ENCODE assay signal across 9 cellular contexts in genomic region chr2:237693281-237694039, GRCh38.
DNase-seq lines count a peak whose midpoint lies in the region; ATAC-seq, FAIRE-seq and TF ChIP-seq lines count a peak whose summit lies in the region.
"Had no signal": no experiment of that assay in that cellular context is flagged by ENCODE, and none has a peak within 500 bp of the region (broad histone marks: within the 10 kb centered on the region; RNA-seq: fewer than 3 reads in every experiment).

No MANE protein-coding gene starts in this region.

- intact Hi-C loops in activated CD4-positive, alpha-beta memory T cell treated with anti-CD3 and anti-CD28 coated beads for 36 hours (cut with micrococcal nuclease) = loop anchor here (1.0 to 10.0 kb wide), 5 partner anchors 8 to 539 kb away; no protein-coding TSS in a partner anchor

- in situ Hi-C loops in Caki2 (cut with HindIII; ENCODE audit: low pct_unique_long_range_greater_than_20kb, low sequenced_read_pairs) (no loop called here), KBM-7 (cut with MboI; ENCODE audit: low pct_unique_long_range_greater_than_20kb, low sequenced_read_pairs) (no loop called here)

- H3K4me3 ChIP-seq in right atrium auricular region (peak overlapping the region; percentile 71 to 78), small intestine (ENCODE audit: low read depth in 1 of 2, low read length in 2 of 2) (peak overlapping the region; percentile 86 to 100)

- peaks cover 19% of the 10 kb centered on the region for H3K36me3 Mint-ChIP-seq in activated CD4-positive, alpha-beta memory T cell treated with anti-CD3 and anti-CD28 coated beads for 36 hours

- peak overlapping the region; percentile 99 for H3K27ac Mint-ChIP-seq in activated CD4-positive, alpha-beta memory T cell treated with anti-CD3 and anti-CD28 coated beads for 36 hours

- no peaks in the 10 kb centered on the region for H3K9me3 Mint-ChIP-seq in activated CD4-positive, alpha-beta memory T cell treated with anti-CD3 and anti-CD28 coated beads for 36 hours

- H3K9me3 ChIP-seq in right atrium auricular region (no peaks in the 10 kb centered on the region), small intestine (ENCODE audit: control insufficient read depth, low read depth) (no peaks in the 10 kb centered on the region)

- H3K4me1 Mint-ChIP-seq in activated CD4-positive, alpha-beta memory T cell treated with anti-CD3 and anti-CD28 coated beads for 36 hours (ENCODE audit: low read depth) = peaks cover 62% of the 10 kb centered on the region

- ATAC-seq in GM21529 (IDR thresholded peaks at IDR 0.05; ENCODE audit: unreplicated experiment) (no peak), GM18520 (IDR thresholded peaks at IDR 0.05; ENCODE audit: unreplicated experiment) (no peak), HG03469 (IDR thresholded peaks at IDR 0.05; ENCODE audit: unreplicated experiment) (no peak)

- H3K27me3 ChIP-seq in right atrium auricular region (no peaks in the 10 kb centered on the region), small intestine (ENCODE audit: control insufficient read depth in 2 of 2, insufficient read depth in 2 of 2, low read length in 2 of 2) (no peaks in the 10 kb centered on the region)

- POLR2A ChIA-PET in activated CD4-positive, alpha-beta memory T cell treated with anti-CD3 and anti-CD28 coated beads for 36 hours (lab: Charles Lee) = interaction anchor here (0.8 to 9.1 kb wide), 9 partner anchors 9 to 252 kb away, joined by 3 to 169 read pairs (median 5); no protein-coding TSS in a partner anchor

- H3K4me1 ChIP-seq in right atrium auricular region (peaks cover 0 to 88% of the 10 kb centered on the region in 2 donors), small intestine (ENCODE audit: control insufficient read depth in 2 of 2, insufficient read depth in 1 of 2, low read depth in 1 of 2, low read length in 1 of 2) (peaks cover 8 to 37% of the 10 kb centered on the region in 2 donors)

- 10 to 20% (median 14%) methylated on average over 6 of the region's 6 CpGs for WGBS in small intestine, 3 donors

- H3K4me3 Mint-ChIP-seq in activated CD4-positive, alpha-beta memory T cell treated with anti-CD3 and anti-CD28 coated beads for 36 hours = peak overlapping the region; percentile 98

- DNase-seq in Caki2 (ENCODE audit: low read depth) = peak; percentile 60
- peak; percentile 32 for DNase-seq in KBM-7
- peak; percentile 60 for DNase-seq in activated CD4-positive, alpha-beta memory T cell treated with anti-CD3 and anti-CD28 coated beads for 36 hours
- DNase-seq in right atrium auricular region (ENCODE audit: low spot score) = no peak
- peak; percentile 85 for DNase-seq in small intestine

- H3K27me3 Mint-ChIP-seq in activated CD4-positive, alpha-beta memory T cell treated with anti-CD3 and anti-CD28 coated beads for 36 hours = no peaks in the 10 kb centered on the region

- no peak for FAIRE-seq in small intestine (lab: Jason Lieb, UNC)
- FAIRE-seq: TTC549 had no signal

- H3K36me3 ChIP-seq in right atrium auricular region (no peaks in the 10 kb centered on the region), small intestine (ENCODE audit: control insufficient read depth in 2 of 2, insufficient read depth in 2 of 2, low read length in 2 of 2) (no peaks in the 10 kb centered on the region)

- H3K27ac ChIP-seq in right atrium auricular region (peak overlapping the region; percentile 92 to 93), small intestine (ENCODE audit: low read depth in 1 of 2, low read length in 1 of 2) (peak overlapping the region; percentile 98)

- CTCF ChIA-PET in activated CD4-positive, alpha-beta memory T cell treated with anti-CD3 and anti-CD28 coated beads for 36 hours (lab: Charles Lee) = interaction anchor here (0.7 to 9.1 kb wide), 6 partner anchors 10 to 112 kb away, joined by 3 to 99 read pairs (median 6); no protein-coding TSS in a partner anchor

- TF ChIP-seq CTCF in right atrium auricular region (IDR thresholded peaks at IDR 0.05) = no peak
